In genomic region chr15:34583399-34584320, GRCh38 we compare ENCODE assay signal across 1 cellular context.
TF ChIP-seq lines count a peak whose summit lies in the region.

A gene with protein sequence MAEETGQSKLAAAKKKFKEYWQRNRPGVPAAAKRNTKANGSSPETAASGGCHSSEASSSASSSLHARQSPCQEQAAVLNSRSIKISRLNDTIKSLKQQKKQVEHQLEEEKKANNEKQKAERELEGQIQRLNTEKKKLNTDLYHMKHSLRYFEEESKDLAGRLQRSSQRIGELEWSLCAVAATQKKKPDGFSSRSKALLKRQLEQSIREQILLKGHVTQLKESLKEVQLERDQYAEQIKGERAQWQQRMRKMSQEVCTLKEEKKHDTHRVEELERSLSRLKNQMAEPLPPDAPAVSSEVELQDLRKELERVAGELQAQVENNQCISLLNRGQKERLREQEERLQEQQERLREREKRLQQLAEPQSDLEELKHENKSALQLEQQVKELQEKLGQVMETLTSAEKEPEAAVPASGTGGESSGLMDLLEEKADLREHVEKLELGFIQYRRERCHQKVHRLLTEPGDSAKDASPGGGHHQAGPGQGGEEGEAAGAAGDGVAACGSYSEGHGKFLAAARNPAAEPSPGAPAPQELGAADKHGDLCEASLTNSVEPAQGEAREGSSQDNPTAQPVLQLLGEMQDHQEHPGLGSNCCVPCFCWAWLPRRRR (minus strand): TSS chr15:34583651. CDS start chr15:34535912, 47,739 bp downstream.

TF ChIP-seq in HepG2, 621 proteins besides CTCF, POLR2A, EP300 and RAD21 (continued from another document and continues in another):
- TF ChIP-seq, protein P1, sequence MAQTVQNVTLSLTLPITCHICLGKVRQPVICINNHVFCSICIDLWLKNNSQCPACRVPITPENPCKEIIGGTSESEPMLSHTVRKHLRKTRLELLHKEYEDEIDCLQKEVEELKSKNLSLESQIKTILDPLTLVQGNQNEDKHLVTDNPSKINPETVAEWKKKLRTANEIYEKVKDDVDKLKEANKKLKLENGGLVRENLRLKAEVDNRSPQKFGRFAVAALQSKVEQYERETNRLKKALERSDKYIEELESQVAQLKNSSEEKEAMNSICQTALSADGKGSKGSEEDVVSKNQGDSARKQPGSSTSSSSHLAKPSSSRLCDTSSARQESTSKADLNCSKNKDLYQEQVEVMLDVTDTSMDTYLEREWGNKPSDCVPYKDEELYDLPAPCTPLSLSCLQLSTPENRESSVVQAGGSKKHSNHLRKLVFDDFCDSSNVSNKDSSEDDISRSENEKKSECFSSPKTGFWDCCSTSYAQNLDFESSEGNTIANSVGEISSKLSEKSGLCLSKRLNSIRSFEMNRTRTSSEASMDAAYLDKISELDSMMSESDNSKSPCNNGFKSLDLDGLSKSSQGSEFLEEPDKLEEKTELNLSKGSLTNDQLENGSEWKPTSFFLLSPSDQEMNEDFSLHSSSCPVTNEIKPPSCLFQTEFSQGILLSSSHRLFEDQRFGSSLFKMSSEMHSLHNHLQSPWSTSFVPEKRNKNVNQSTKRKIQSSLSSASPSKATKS (CRISPR knock-in tag; IDR thresholded peaks at IDR 0.05): no peak
- TF ChIP-seq, protein P2, sequence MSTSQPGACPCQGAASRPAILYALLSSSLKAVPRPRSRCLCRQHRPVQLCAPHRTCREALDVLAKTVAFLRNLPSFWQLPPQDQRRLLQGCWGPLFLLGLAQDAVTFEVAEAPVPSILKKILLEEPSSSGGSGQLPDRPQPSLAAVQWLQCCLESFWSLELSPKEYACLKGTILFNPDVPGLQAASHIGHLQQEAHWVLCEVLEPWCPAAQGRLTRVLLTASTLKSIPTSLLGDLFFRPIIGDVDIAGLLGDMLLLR (CRISPR knock-in tag; IDR thresholded peaks at IDR 0.05): no peak
- peak; percentile 87 for TF ChIP-seq ZNF800 (CRISPR knock-in tag; IDR thresholded peaks at IDR 0.05)
- no peak for TF ChIP-seq ZBTB42 (CRISPR knock-in tag; IDR thresholded peaks at IDR 0.05)
- no peak for TF ChIP-seq MBNL3 (CRISPR knock-in tag; conservative IDR thresholded peaks at IDR 0.05)
- 0 out of 2 replicates have a peak, but pooled peaks have one; percentile 65 for TF ChIP-seq ZNF782 (CRISPR knock-in tag; IDR thresholded peaks at IDR 0.05; ENCODE audit: borderline replicate concordance)
- no peak for TF ChIP-seq SMAD9 (CRISPR knock-in tag; IDR thresholded peaks at IDR 0.05)
- TF ChIP-seq CCDC6 (CRISPR knock-in tag; IDR thresholded peaks at IDR 0.05): no peak
- TF ChIP-seq ZFP90 (CRISPR knock-in tag; IDR thresholded peaks at IDR 0.05; ENCODE audit: borderline replicate concordance): no peak
- TF ChIP-seq FOXJ3 (CRISPR knock-in tag; IDR thresholded peaks at IDR 0.05; ENCODE audit: borderline replicate concordance): no peak
- TF ChIP-seq, protein P3, sequence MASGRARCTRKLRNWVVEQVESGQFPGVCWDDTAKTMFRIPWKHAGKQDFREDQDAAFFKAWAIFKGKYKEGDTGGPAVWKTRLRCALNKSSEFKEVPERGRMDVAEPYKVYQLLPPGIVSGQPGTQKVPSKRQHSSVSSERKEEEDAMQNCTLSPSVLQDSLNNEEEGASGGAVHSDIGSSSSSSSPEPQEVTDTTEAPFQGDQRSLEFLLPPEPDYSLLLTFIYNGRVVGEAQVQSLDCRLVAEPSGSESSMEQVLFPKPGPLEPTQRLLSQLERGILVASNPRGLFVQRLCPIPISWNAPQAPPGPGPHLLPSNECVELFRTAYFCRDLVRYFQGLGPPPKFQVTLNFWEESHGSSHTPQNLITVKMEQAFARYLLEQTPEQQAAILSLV (CRISPR knock-in tag; IDR thresholded peaks at IDR 0.05; ENCODE audit: borderline replicate concordance): no peak
- no peak for TF ChIP-seq ZNF275 (CRISPR knock-in tag; IDR thresholded peaks at IDR 0.05; ENCODE audit: borderline replicate concordance)
- no peak for TF ChIP-seq SRSF9 (IDR thresholded peaks at IDR 0.05; ENCODE audit: borderline replicate concordance, insufficient read depth, low read depth, low read length, poor library complexity, severe bottlenecking)
- TF ChIP-seq ZNF282 (IDR thresholded peaks at IDR 0.05; ENCODE audit: partially characterized antibody): no peak
- 0 out of 2 replicates have a peak, but pooled peaks have one; percentile 16 for TF ChIP-seq HIC2 (CRISPR knock-in tag; IDR thresholded peaks at IDR 0.05; ENCODE audit: low read depth)
- peak; percentile 69; the same call in 1 of the 2 replicates for TF ChIP-seq PHF8 (CRISPR knock-in tag; IDR thresholded peaks at IDR 0.05)
- TF ChIP-seq, protein P4, sequence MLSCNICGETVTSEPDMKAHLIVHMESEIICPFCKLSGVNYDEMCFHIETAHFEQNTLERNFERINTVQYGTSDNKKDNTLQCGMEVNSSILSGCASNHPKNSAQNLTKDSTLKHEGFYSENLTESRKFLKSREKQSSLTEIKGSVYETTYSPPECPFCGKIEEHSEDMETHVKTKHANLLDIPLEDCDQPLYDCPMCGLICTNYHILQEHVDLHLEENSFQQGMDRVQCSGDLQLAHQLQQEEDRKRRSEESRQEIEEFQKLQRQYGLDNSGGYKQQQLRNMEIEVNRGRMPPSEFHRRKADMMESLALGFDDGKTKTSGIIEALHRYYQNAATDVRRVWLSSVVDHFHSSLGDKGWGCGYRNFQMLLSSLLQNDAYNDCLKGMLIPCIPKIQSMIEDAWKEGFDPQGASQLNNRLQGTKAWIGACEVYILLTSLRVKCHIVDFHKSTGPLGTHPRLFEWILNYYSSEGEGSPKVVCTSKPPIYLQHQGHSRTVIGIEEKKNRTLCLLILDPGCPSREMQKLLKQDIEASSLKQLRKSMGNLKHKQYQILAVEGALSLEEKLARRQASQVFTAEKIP (CRISPR knock-in tag; IDR thresholded peaks at IDR 0.05; ENCODE audit: borderline replicate concordance): no peak
- 0 out of 2 replicates have a peak, but pooled peaks have one; percentile 39 for TF ChIP-seq ZFP82 (CRISPR knock-in tag; IDR thresholded peaks at IDR 0.05; ENCODE audit: borderline replicate concordance)
- TF ChIP-seq NFE2 (CRISPR knock-in tag; IDR thresholded peaks at IDR 0.05): no peak
- no peak; the same call in 1 of the 2 replicates for TF ChIP-seq JUND (CRISPR knock-in tag; IDR thresholded peaks at IDR 0.05)
- TF ChIP-seq ZNF678 (CRISPR knock-in tag; IDR thresholded peaks at IDR 0.05): no peak
- TF ChIP-seq ZC3H4 (CRISPR knock-in tag; IDR thresholded peaks at IDR 0.05; ENCODE audit: borderline replicate concordance): no peak
- TF ChIP-seq BORCS8-MEF2B (CRISPR knock-in tag; IDR thresholded peaks at IDR 0.05): no peak
- no peak for TF ChIP-seq TCF7 (IDR thresholded peaks at IDR 0.05; ENCODE audit: low read depth)
- TF ChIP-seq, protein P5, sequence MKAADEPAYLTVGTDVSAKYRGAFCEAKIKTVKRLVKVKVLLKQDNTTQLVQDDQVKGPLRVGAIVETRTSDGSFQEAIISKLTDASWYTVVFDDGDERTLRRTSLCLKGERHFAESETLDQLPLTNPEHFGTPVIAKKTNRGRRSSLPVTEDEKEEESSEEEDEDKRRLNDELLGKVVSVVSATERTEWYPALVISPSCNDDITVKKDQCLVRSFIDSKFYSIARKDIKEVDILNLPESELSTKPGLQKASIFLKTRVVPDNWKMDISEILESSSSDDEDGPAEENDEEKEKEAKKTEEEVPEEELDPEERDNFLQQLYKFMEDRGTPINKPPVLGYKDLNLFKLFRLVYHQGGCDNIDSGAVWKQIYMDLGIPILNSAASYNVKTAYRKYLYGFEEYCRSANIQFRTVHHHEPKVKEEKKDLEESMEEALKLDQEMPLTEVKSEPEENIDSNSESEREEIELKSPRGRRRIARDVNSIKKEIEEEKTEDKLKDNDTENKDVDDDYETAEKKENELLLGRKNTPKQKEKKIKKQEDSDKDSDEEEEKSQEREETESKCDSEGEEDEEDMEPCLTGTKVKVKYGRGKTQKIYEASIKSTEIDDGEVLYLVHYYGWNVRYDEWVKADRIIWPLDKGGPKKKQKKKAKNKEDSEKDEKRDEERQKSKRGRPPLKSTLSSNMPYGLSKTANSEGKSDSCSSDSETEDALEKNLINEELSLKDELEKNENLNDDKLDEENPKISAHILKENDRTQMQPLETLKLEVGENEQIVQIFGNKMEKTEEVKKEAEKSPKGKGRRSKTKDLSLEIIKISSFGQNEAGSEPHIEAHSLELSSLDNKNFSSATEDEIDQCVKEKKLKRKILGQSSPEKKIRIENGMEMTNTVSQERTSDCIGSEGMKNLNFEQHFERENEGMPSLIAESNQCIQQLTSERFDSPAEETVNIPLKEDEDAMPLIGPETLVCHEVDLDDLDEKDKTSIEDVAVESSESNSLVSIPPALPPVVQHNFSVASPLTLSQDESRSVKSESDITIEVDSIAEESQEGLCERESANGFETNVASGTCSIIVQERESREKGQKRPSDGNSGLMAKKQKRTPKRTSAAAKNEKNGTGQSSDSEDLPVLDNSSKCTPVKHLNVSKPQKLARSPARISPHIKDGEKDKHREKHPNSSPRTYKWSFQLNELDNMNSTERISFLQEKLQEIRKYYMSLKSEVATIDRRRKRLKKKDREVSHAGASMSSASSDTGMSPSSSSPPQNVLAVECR (CRISPR knock-in tag; IDR thresholded peaks at IDR 0.05; ENCODE audit: borderline replicate concordance): peak; percentile 55; the same call in 1 of the 2 replicates
- no peak for TF ChIP-seq ZNF556 (CRISPR knock-in tag; IDR thresholded peaks at IDR 0.05; ENCODE audit: borderline replicate concordance)
- no peak for TF ChIP-seq LCORL (IDR thresholded peaks at IDR 0.05)
- TF ChIP-seq LCORL (CRISPR knock-in tag; IDR thresholded peaks at IDR 0.05): peak; percentile 55; the same call in 1 of the 2 replicates
- TF ChIP-seq ERF (CRISPR knock-in tag; IDR thresholded peaks at IDR 0.05): peak; percentile 38; the same call in 1 of the 2 replicates
- TF ChIP-seq ZNF510 (CRISPR knock-in tag; IDR thresholded peaks at IDR 0.05; ENCODE audit: low read depth): no peak
- peak; percentile 51; the same call in 1 of the 2 replicates for TF ChIP-seq KAT8 (CRISPR knock-in tag; IDR thresholded peaks at IDR 0.05)
- TF ChIP-seq ZNF3 (CRISPR knock-in tag; IDR thresholded peaks at IDR 0.05): no peak
- TF ChIP-seq ZFYVE20 (CRISPR knock-in tag; IDR thresholded peaks at IDR 0.05; ENCODE audit: borderline replicate concordance, low read depth): no peak; the same call in 1 of the 2 replicates
- TF ChIP-seq ZNF44 (CRISPR knock-in tag; IDR thresholded peaks at IDR 0.05): no peak
- no peak for TF ChIP-seq DPF2 (CRISPR knock-in tag; IDR thresholded peaks at IDR 0.05; ENCODE audit: borderline replicate concordance, low read depth)
- no peak for TF ChIP-seq CENPT (CRISPR knock-in tag; IDR thresholded peaks at IDR 0.05; ENCODE audit: low read depth)
- TF ChIP-seq TFDP2 (CRISPR knock-in tag; IDR thresholded peaks at IDR 0.05): peak; percentile 50; the same call in 1 of the 2 replicates
- no peak for TF ChIP-seq ZNF30 (CRISPR knock-in tag; IDR thresholded peaks at IDR 0.05)
- TF ChIP-seq NFKB2 (CRISPR knock-in tag; IDR thresholded peaks at IDR 0.05; ENCODE audit: borderline replicate concordance): peak; percentile 79; the same call in 1 of the 2 replicates
- no peak for TF ChIP-seq SAFB2 (CRISPR knock-in tag; IDR thresholded peaks at IDR 0.05; ENCODE audit: borderline replicate concordance, low read depth)
- no peak for TF ChIP-seq ZNF12 (CRISPR knock-in tag; IDR thresholded peaks at IDR 0.05)
- TF ChIP-seq ZNF747 (CRISPR knock-in tag; IDR thresholded peaks at IDR 0.05; ENCODE audit: borderline replicate concordance): peak; percentile 79
